In the genomic region with DNA sequence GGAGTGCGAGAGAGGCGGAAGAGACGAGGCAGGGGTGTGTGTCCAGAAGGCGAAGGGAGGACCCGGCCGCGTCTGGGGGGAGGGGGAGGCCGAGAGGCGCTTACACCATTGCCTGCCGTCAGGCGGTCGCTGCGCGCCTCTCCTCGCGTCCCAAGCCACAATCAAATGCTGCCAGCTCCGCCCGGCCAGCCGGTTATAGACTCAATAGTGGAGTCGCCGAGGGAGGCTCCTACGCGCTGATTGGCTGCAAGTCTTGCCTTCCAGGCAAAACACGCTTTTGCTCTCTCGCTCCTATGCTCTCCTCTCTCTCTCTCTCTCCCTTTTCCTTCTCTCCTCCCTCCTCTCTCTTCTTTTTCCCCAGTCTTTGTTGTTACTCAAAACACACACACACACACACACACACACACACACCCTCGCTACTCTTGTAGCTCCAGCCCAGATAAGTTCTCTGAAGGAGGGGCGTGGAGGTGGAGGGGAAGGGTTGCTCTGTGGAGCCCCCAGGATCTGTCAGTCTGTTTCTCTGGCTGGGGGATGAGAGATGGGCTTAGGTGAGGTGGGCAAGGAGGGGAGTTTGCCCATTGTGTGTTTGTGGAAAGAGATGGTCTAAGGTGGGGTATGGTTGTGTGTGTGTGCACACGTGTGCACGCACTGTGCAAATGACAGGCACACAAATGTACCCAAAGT, we compare ENCODE assay signal across 9 cellular contexts. TPM values are rescaled to one million over a fixed set of nuclear protein-coding genes. Genes with fewer than 3 reads are reported as not detected.
DNase-seq lines count a peak whose midpoint lies in the region; ATAC-seq and TF ChIP-seq lines count a peak whose summit lies in the region.
"Had no signal": no experiment of that assay in that cellular context is flagged by ENCODE, and none has a peak within 500 bp of the region (broad histone marks: within the 10 kb centered on the region; RNA-seq: fewer than 3 reads in every experiment).

A gene (minus strand): TSS at position 170 of the 684 bp plus-strand sequence. CDS start 226 bp downstream, outside the sequence.

- no peak for ATAC-seq in activated CD8-positive, alpha-beta memory T cell treated with anti-CD3 and anti-CD28 coated beads, Interleukin-2, amount 10 ng/mL, durations not matched to agents 7 days and 5 days
- ATAC-seq in heart left ventricle (peak; percentile 35 to 77 (median 70)), psoas muscle (peak in 3 of 4 donors; percentile 20 to 50 (median 35)), GM21619 (IDR thresholded peaks at IDR 0.05; ENCODE audit: unreplicated experiment) (no peak)

- DNase-seq in activated CD8-positive, alpha-beta memory T cell treated with anti-CD3 and anti-CD28 coated beads, Interleukin-2, amount 10 ng/mL, durations not matched to agents 7 days and 5 days = no peak
- no peak for DNase-seq in activated CD8-positive, alpha-beta memory T cell treated with anti-CD3 and anti-CD28 coated beads, Interleukin-2, amount 50 U/mL, for 4 hours
- DNase-seq in NCI-H2196 (lab: John Stamatoyannopoulos, UW; ENCODE audit: unreplicated experiment) (peak; percentile 84), heart left ventricle (peak; percentile 65 to 85 (median 80)), psoas muscle (peak; percentile 56 to 72), GM13977 (ENCODE audit: low spot score) (no peak)

- H3K4me1 Mint-ChIP-seq in activated CD8-positive, alpha-beta memory T cell treated with anti-CD3 and anti-CD28 coated beads, Interleukin-2, amount 10 ng/mL, durations not matched to agents 7 days and 5 days = peaks cover 27% of the 10 kb centered on the region
- peaks cover 29% of the 10 kb centered on the region for H3K4me1 Mint-ChIP-seq in activated naive CD4-positive, alpha-beta T cell treated with anti-CD3 and anti-CD28 coated beads, Interleukin-2, amount 50 U/mL, for 24 hours

- H3K9me3 Mint-ChIP-seq in activated CD8-positive, alpha-beta memory T cell treated with anti-CD3 and anti-CD28 coated beads, Interleukin-2, amount 10 ng/mL, durations not matched to agents 7 days and 5 days (ENCODE audit: low read depth) = no peaks in the 10 kb centered on the region
- no peaks in the 10 kb centered on the region for H3K9me3 Mint-ChIP-seq in activated naive CD4-positive, alpha-beta T cell treated with anti-CD3 and anti-CD28 coated beads, Interleukin-2, amount 50 U/mL, for 24 hours
- H3K9me3 Mint-ChIP-seq: activated naive CD4-positive, alpha-beta T cell treated with anti-CD3 and anti-CD28 coated beads, Interleukin-2, amount 50 U/mL, for 72 hours had no signal

- no peaks in the 10 kb centered on the region for H3K36me3 Mint-ChIP-seq in activated CD8-positive, alpha-beta memory T cell treated with anti-CD3 and anti-CD28 coated beads, Interleukin-2, amount 10 ng/mL, durations not matched to agents 7 days and 5 days
- H3K36me3 Mint-ChIP-seq in activated naive CD4-positive, alpha-beta T cell treated with anti-CD3 and anti-CD28 coated beads, Interleukin-2, amount 50 U/mL, for 24 hours = no peaks in the 10 kb centered on the region

- H3K4me3 ChIP-seq in heart left ventricle (peak within 1 kb of the TSS in 11 of 12 donors; percentile 16 to 60 (median 48)), psoas muscle (peak within 1 kb of the TSS; percentile 66)

- intact Hi-C loops in heart left ventricle (cut with DNase I) (loop anchor here (5.0 to 10.0 kb wide), 13 partner anchors 43 to 680 kb away; a partner anchor contains a TSS), psoas muscle (cut with DNase I) (loop anchor here (5.0 to 10.0 kb wide), 5 partner anchors 113 to 428 kb away; no protein-coding TSS in a partner anchor)

- WGBS in heart left ventricle, 4 donors = 2 to 4% (median 3%) methylated on average over 28 to 29 of the region's 29 CpGs
- 2 to 4% (median 4%) methylated on average over 24 to 29 of the region's 29 CpGs for WGBS in psoas muscle, 3 donors

- H3K9me3 ChIP-seq in heart left ventricle (no peaks in the 10 kb centered on the region), psoas muscle (no peaks in the 10 kb centered on the region)

- H3K4me1 ChIP-seq in heart left ventricle = peaks cover 0 to 39% (median 24%) of the 10 kb centered on the region in 12 donors
- peaks cover 19% of the 10 kb centered on the region for H3K4me1 ChIP-seq in psoas muscle

- H3K4me3 Mint-ChIP-seq in activated CD8-positive, alpha-beta memory T cell treated with anti-CD3 and anti-CD28 coated beads, Interleukin-2, amount 10 ng/mL, durations not matched to agents 7 days and 5 days = peak within 1 kb of the TSS; percentile 68
- H3K4me3 Mint-ChIP-seq in activated naive CD4-positive, alpha-beta T cell treated with anti-CD3 and anti-CD28 coated beads, Interleukin-2, amount 50 U/mL, for 24 hours = peak within 1 kb of the TSS; percentile 81

- H3K27ac ChIP-seq in heart left ventricle (no peak within 1 kb of the TSS), psoas muscle (no peak within 1 kb of the TSS)

- H3K27me3 Mint-ChIP-seq in activated CD8-positive, alpha-beta memory T cell treated with anti-CD3 and anti-CD28 coated beads, Interleukin-2, amount 10 ng/mL, durations not matched to agents 7 days and 5 days = peaks cover 73% of the 10 kb centered on the region
- peaks cover 56% of the 10 kb centered on the region for H3K27me3 Mint-ChIP-seq in activated naive CD4-positive, alpha-beta T cell treated with anti-CD3 and anti-CD28 coated beads, Interleukin-2, amount 50 U/mL, for 24 hours

- H3K36me3 ChIP-seq in heart left ventricle = no peaks in the 10 kb centered on the region
- H3K36me3 ChIP-seq in psoas muscle (ENCODE audit: insufficient read depth in 1 of 2, low read depth in 1 of 2) = no peaks in the 10 kb centered on the region

- H3K27me3 ChIP-seq in heart left ventricle (peaks cover 32 to 95% (median 81%) of the 10 kb centered on the region in 9 donors), psoas muscle (ENCODE audit: insufficient read depth in 3 of 3, low read length in 2 of 3) (peaks cover 0 to 92% (median 32%) of the 10 kb centered on the region in 3 donors)

- TF ChIP-seq CTCF in heart left ventricle (IDR thresholded peaks at IDR 0.05) (no peak), psoas muscle (IDR thresholded peaks at IDR 0.05) (no peak), GM13977 (IDR thresholded peaks at IDR 0.05; ENCODE audit: extremely low read depth, insufficient read depth, missing control alignments) (no peak)

- H3K27ac Mint-ChIP-seq in activated CD8-positive, alpha-beta memory T cell treated with anti-CD3 and anti-CD28 coated beads, Interleukin-2, amount 10 ng/mL, durations not matched to agents 7 days and 5 days = no peak within 1 kb of the TSS
- H3K27ac Mint-ChIP-seq in activated naive CD4-positive, alpha-beta T cell treated with anti-CD3 and anti-CD28 coated beads, Interleukin-2, amount 50 U/mL, for 24 hours = no peak within 1 kb of the TSS

- in situ Hi-C loops in GM13977 (cut with MboI; ENCODE audit: low pct_unique_long_range_greater_than_20kb, low sequenced_read_pairs, unreplicated experiment) = loop anchor here (25.0 kb wide), 2 partner anchors 283 to 433 kb away; a partner anchor contains a TSS

- CTCF ChIA-PET in activated CD8-positive, alpha-beta memory T cell treated with anti-CD3 and anti-CD28 coated beads, Interleukin-2, amount 10 ng/mL, durations not matched to agents 7 days and 5 days (lab: Charles Lee) = interaction anchor here (1.1 to 11.1 kb wide), 11 partner anchors 11 to 426 kb away, joined by 3 to 273 read pairs (median 44); a partner anchor contains a TSS

- peak in 1 of 2 donors; percentile 38 for TF ChIP-seq POLR2A in heart left ventricle (IDR thresholded peaks at IDR 0.05)

RNA-seq across cellular contexts. Expression of the gene that starts here (rescaled TPM):
- not detected for total RNA-seq in activated CD8-positive, alpha-beta memory T cell treated with anti-CD3 and anti-CD28 coated beads, Interleukin-2, amount 10 ng/mL, durations not matched to agents 7 days and 5 days
- total RNA-seq in heart left ventricle (under 1 TPM in 3 of 9 donors, not detected in 6; 0.09 to 0.61 (median 0.12) TPM), psoas muscle (not detected)
- polyA plus RNA-seq in heart left ventricle (under 1 TPM; 0.08 TPM), psoas muscle (under 1 TPM in 1 of 3 donors, not detected in 2; 0.03 TPM)

Comparison
In these comparisons a context has a peak if more than half of its experiments do, and no peak if none do; other contexts are left out.
1. Peak in DNase-seq, ATAC-seq and H3K4me3 ChIP-seq in heart left ventricle; RNA of the gene not detected or under 1 TPM.
2. Peak in DNase-seq, ATAC-seq and H3K4me3 ChIP-seq in psoas muscle; RNA of the gene not detected or under 1 TPM.